Comparison of ENCODE assay signal across 18 cellular contexts in genomic region chr5:122366501-122366900, GRCh38. TPM values are rescaled to one million over a fixed set of nuclear protein-coding genes. Genes with fewer than 3 reads are reported as not detected.
DNase-seq lines count a peak whose midpoint lies in the region; ATAC-seq and TF ChIP-seq lines count a peak whose summit lies in the region.
"Had no signal": no experiment of that assay in that cellular context is flagged by ENCODE, and none has a peak within 500 bp of the region (broad histone marks: within the 10 kb centered on the region; RNA-seq: fewer than 3 reads in every experiment).

No MANE protein-coding gene starts in this region.

- H3K36me3 Mint-ChIP-seq in stimulated activated effector memory CD8-positive, alpha-beta T cell treated with anti-CD3 and anti-CD28 coated beads, Interleukin-12 subunit alpha, Interleukin-12 subunit beta, amount 100 ng/mL, for 72 hours: no peaks in the 10 kb centered on the region
- H3K36me3 Mint-ChIP-seq in type B pancreatic cell (peaks cover 3% of the 10 kb centered on the region), T-cell (no peaks in the 10 kb centered on the region)
- H3K36me3 Mint-ChIP-seq: IgD-negative memory B cell; natural killer cell treated with Interleukin-12 subunit alpha and Interleukin-12 subunit beta and Interleukin-15 and Interleukin-18, amount 100 ng/mL, for 72 hours had no signal

- peaks cover 6% of the 10 kb centered on the region for H3K9me3 Mint-ChIP-seq in stimulated activated effector memory CD8-positive, alpha-beta T cell treated with anti-CD3 and anti-CD28 coated beads, Interleukin-12 subunit alpha, Interleukin-12 subunit beta, amount 100 ng/mL, for 72 hours
- H3K9me3 Mint-ChIP-seq in type B pancreatic cell: peaks cover 3% of the 10 kb centered on the region
- H3K9me3 Mint-ChIP-seq in T-cell: peaks cover 0 to 4% (median 0%) of the 10 kb centered on the region in 3 donors
- H3K9me3 Mint-ChIP-seq: IgD-negative memory B cell had no signal

- H3K27me3 Mint-ChIP-seq in type B pancreatic cell: no peaks in the 10 kb centered on the region
- H3K27me3 Mint-ChIP-seq in T-cell: peaks cover 0 to 3% of the 10 kb centered on the region in 2 donors
- H3K27me3 Mint-ChIP-seq: IgD-negative memory B cell; natural killer cell treated with Interleukin-12 subunit alpha and Interleukin-12 subunit beta and Interleukin-15 and Interleukin-18, amount 100 ng/mL, for 72 hours had no signal

- no peak overlapping the region for H3K27ac Mint-ChIP-seq in stimulated activated effector memory CD8-positive, alpha-beta T cell treated with anti-CD3 and anti-CD28 coated beads, Interleukin-12 subunit alpha, Interleukin-12 subunit beta, amount 100 ng/mL, for 72 hours
- H3K27ac Mint-ChIP-seq in type B pancreatic cell (no peak overlapping the region), T-cell (no peak overlapping the region)
- H3K27ac Mint-ChIP-seq: IgD-negative memory B cell; natural killer cell treated with Interleukin-12 subunit alpha and Interleukin-12 subunit beta and Interleukin-15 and Interleukin-18, amount 100 ng/mL, for 72 hours had no signal

- CTCF ChIA-PET in T-cell (lab: Charles Lee): no interaction called here

- peak; percentile 55 for ATAC-seq in GM18909 (IDR thresholded peaks at IDR 0.05; ENCODE audit: poor library complexity, unreplicated experiment)
- peak; percentile 58 for ATAC-seq in HG02678 (IDR thresholded peaks at IDR 0.05; ENCODE audit: unreplicated experiment)
- peak; percentile 56 for ATAC-seq in stimulated activated effector memory CD8-positive, alpha-beta T cell treated with anti-CD3 and anti-CD28 coated beads, Interleukin-12 subunit alpha, Interleukin-12 subunit beta, amount 100 ng/mL, for 72 hours
- ATAC-seq in T-cell (replicated peaks in 1 of 4): no peak
- ATAC-seq: lower lobe of right lung; natural killer cell treated with Interleukin-12 subunit alpha and Interleukin-12 subunit beta and Interleukin-15 and Interleukin-18, amount 100 ng/mL, for 72 hours had no signal

- no peaks in the 10 kb centered on the region for H3K4me1 Mint-ChIP-seq in stimulated activated effector memory CD8-positive, alpha-beta T cell treated with anti-CD3 and anti-CD28 coated beads, Interleukin-12 subunit alpha, Interleukin-12 subunit beta, amount 100 ng/mL, for 72 hours
- H3K4me1 Mint-ChIP-seq in type B pancreatic cell (ENCODE audit: unreplicated experiment) (peaks cover 15% of the 10 kb centered on the region), T-cell (no peaks in the 10 kb centered on the region)
- H3K4me1 Mint-ChIP-seq: IgD-negative memory B cell had no signal

- no peak overlapping the region for H3K4me3 Mint-ChIP-seq in stimulated activated effector memory CD8-positive, alpha-beta T cell treated with anti-CD3 and anti-CD28 coated beads, Interleukin-12 subunit alpha, Interleukin-12 subunit beta, amount 100 ng/mL, for 72 hours
- H3K4me3 Mint-ChIP-seq in type B pancreatic cell (no peak overlapping the region), T-cell (no peak overlapping the region)
- H3K4me3 Mint-ChIP-seq: IgD-negative memory B cell; natural killer cell treated with Interleukin-12 subunit alpha and Interleukin-12 subunit beta and Interleukin-15 and Interleukin-18, amount 100 ng/mL, for 72 hours had no signal

- POLR2A ChIA-PET in T-cell (lab: Charles Lee): no interaction called here

- DNase-seq in M059J (ENCODE audit: low read depth) (peak; percentile 9), type B pancreatic cell (ENCODE audit: extremely low spot score, unreplicated experiment) (no peak), T-cell (no peak)
- no peak for DNase-seq in stimulated activated effector memory CD8-positive, alpha-beta T cell treated with anti-CD3 and anti-CD28 coated beads, Interleukin-12 subunit alpha, Interleukin-12 subunit beta, amount 100 ng/mL, for 72 hours (ENCODE audit: low spot score in 2 of 2)
- no peak for DNase-seq in activated CD4-positive, alpha-beta T cell treated with anti-CD3 and anti-CD28 coated beads, Interleukin-2, amount 50 U/mL, for 48 hours
- DNase-seq: activated CD8-positive, alpha-beta memory T cell treated with anti-CD3 and anti-CD28 coated beads for 24 hours; amniotic stem cell; DMS 273 treated with DMSO at 0.1 percent for 48 hours; foreskin melanocyte; lower lobe of right lung; NCI-H1092; NCI-H82; substantia nigra; SW 1271 had no signal

- no peak for TF ChIP-seq CTCF in type B pancreatic cell (conservative IDR thresholded peaks at IDR 0.05)

RNA-seq across cellular contexts. Expression of gene SNCAIP, which starts 54.5 kb away (rescaled TPM):
- 0.39 and 0.44 TPM in 2 replicates for total RNA-seq in M059J (2014; rRNA removed; shearing (Covaris generic))
- total RNA-seq in type B pancreatic cell (ENCODE audit: low replicate concordance) (6.6 and 31.6 TPM in 2 replicates), T-cell (not detected)
- total RNA-seq: natural killer cell treated with Interleukin-12 subunit alpha and Interleukin-12 subunit beta and Interleukin-15 and Interleukin-18, amount 100 ng/mL, for 72 hours had no signal

Comparison
In these comparisons a context has a peak if more than half of its experiments do, and no peak if none do; other contexts are left out.
1. ATAC-seq: peak in GM18909 (single experiment), HG02678 (single experiment) and stimulated activated effector memory CD8-positive, alpha-beta T cell treated with anti-CD3 and anti-CD28 coated beads, Interleukin-12 subunit alpha, Interleukin-12 subunit beta, amount 100 ng/mL, for 72 hours (single experiment); none in T-cell (0 of 4).